ENCODE assay signal across 1 cellular context in the genomic region with DNA sequence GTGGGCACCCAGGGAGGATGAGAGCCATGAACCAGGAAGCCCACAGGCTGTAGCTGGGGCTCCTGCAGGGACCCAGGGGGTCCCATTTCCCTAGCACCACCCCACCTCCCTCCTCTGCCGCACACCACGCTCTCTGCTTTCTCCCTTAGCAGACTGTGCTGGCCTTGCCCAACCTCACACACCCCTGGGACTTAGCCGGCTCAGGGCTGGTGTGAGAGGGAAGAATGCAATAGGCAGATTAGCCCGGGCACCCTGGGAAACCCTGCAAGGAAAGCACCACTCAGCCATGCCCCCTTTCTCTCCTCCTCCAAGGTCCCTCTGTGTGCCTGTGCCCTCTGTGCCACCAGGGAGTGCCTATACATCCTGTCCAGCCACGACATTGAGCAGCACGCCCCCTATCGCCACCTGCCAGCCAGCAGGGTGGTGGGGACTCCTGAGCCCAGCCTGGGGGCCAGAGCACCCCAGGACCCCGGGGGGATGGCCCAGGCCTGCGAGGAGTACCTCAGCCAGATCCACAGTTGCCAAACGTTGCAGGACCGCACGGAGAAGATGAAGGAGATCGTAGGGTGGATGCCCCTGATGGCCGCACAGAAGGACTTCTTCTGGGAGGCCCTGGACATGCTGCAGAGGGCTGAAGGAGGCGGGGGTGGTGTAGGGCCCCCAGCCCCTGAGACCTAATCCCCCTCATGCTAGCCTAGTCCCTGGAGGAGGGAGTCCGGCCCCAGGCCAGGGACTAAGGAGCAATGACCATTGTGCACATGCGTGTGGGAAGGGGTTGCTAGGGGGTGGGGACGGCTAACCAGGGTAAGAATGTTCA.
TF ChIP-seq lines count a peak whose summit lies in the region.

No MANE protein-coding gene starts in this region.

TF ChIP-seq in SK-N-SH treated with all-trans-retinoic acid at 6 μM for 48 hours, 23 proteins besides CTCF, POLR2A, EP300 and RAD21 (continued from another document):
- TF ChIP-seq, protein P1, sequence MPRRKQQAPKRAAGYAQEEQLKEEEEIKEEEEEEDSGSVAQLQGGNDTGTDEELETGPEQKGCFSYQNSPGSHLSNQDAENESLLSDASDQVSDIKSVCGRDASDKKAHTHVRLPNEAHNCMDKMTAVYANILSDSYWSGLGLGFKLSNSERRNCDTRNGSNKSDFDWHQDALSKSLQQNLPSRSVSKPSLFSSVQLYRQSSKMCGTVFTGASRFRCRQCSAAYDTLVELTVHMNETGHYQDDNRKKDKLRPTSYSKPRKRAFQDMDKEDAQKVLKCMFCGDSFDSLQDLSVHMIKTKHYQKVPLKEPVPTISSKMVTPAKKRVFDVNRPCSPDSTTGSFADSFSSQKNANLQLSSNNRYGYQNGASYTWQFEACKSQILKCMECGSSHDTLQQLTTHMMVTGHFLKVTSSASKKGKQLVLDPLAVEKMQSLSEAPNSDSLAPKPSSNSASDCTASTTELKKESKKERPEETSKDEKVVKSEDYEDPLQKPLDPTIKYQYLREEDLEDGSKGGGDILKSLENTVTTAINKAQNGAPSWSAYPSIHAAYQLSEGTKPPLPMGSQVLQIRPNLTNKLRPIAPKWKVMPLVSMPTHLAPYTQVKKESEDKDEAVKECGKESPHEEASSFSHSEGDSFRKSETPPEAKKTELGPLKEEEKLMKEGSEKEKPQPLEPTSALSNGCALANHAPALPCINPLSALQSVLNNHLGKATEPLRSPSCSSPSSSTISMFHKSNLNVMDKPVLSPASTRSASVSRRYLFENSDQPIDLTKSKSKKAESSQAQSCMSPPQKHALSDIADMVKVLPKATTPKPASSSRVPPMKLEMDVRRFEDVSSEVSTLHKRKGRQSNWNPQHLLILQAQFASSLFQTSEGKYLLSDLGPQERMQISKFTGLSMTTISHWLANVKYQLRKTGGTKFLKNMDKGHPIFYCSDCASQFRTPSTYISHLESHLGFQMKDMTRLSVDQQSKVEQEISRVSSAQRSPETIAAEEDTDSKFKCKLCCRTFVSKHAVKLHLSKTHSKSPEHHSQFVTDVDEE (CRISPR knock-in tag; IDR thresholded peaks at IDR 0.05): no peak
